Comparison of ENCODE assay signal across 1 cellular context in genomic region chr20:38805502-38805957, GRCh38.
TF ChIP-seq lines count a peak whose summit lies in the region.

PPP1R16B (plus strand) TSS chr20:38805697; CDS start chr20:38835926, 30,229 bp downstream.

TF ChIP-seq in K562, 482 proteins besides CTCF, POLR2A, EP300 and RAD21 (continued from another document):
- TF ChIP-seq MAFK (IDR thresholded peaks at IDR 0.05; ENCODE audit: low read length) (no peak), NRF1 (conservative IDR thresholded peaks at IDR 0.05 in 1 of 2, IDR thresholded peaks at IDR 0.05 in 1 of 2) (0 out of 4 replicates have a peak, but pooled peaks of 1 of the 2 experiments have one; percentile 12), NCOA6 (IDR thresholded peaks at IDR 0.05) (no peak), GABPA (tag; conservative IDR thresholded peaks at IDR 0.05; ENCODE audit: low read depth) (0 out of 2 replicates have a peak, but pooled peaks have one; percentile 0), PTBP1 (IDR thresholded peaks at IDR 0.05; ENCODE audit: low read depth, low read length) (no peak), POLR2H (tag; IDR thresholded peaks at IDR 0.05; ENCODE audit: low read depth) (peak; percentile 45; the same call in 1 of the 2 replicates), ZFX (CRISPR knock-in tag; IDR thresholded peaks at IDR 0.05) (peak; percentile 49; the same call in 1 of the 2 replicates), POLR2G (IDR thresholded peaks at IDR 0.05; ENCODE audit: low read depth, low read length) (peak; percentile 94), SUPT5H (IDR thresholded peaks at IDR 0.05) (peak; percentile 61; the same call in 1 of the 2 replicates), TCF3 (CRISPR knock-in tag; IDR thresholded peaks at IDR 0.05) (0 out of 2 replicates have a peak, but pooled peaks have one; percentile 2), KDM5B (IDR thresholded peaks at IDR 0.05; ENCODE audit: insufficient replicate concordance, low read depth, low read length) (peak; percentile 51), KAT7 (CRISPR knock-in tag; IDR thresholded peaks at IDR 0.05; ENCODE audit: borderline replicate concordance) (peak; percentile 81; the same call in 1 of the 2 replicates), NR2C2 (CRISPR knock-in tag; IDR thresholded peaks at IDR 0.05) (no peak), NR2C2 (tag; IDR thresholded peaks at IDR 0.05) (0 out of 2 replicates have a peak, but pooled peaks have one; percentile 2), GATAD2A (IDR thresholded peaks at IDR 0.05) (no peak), TBP (optimal IDR thresholded peaks at IDR 0.05; ENCODE audit: low read depth, low read length) (peak; percentile 19), CBX1 (IDR thresholded peaks at IDR 0.05; ENCODE audit: low read depth) (no peak), POLR2B (IDR thresholded peaks at IDR 0.05; ENCODE audit: low read depth, partially characterized antibody) (peak; percentile 55), PHF8 (IDR thresholded peaks at IDR 0.05; ENCODE audit: borderline replicate concordance, low read length) (peak; percentile 62; the same call in 1 of the 2 replicates), TAF1 (IDR thresholded peaks at IDR 0.05; ENCODE audit: control insufficient read depth, extremely low read depth, insufficient read depth, low read length, severe bottlenecking) (peak; percentile 59)
- TF ChIP-seq, protein P1, sequence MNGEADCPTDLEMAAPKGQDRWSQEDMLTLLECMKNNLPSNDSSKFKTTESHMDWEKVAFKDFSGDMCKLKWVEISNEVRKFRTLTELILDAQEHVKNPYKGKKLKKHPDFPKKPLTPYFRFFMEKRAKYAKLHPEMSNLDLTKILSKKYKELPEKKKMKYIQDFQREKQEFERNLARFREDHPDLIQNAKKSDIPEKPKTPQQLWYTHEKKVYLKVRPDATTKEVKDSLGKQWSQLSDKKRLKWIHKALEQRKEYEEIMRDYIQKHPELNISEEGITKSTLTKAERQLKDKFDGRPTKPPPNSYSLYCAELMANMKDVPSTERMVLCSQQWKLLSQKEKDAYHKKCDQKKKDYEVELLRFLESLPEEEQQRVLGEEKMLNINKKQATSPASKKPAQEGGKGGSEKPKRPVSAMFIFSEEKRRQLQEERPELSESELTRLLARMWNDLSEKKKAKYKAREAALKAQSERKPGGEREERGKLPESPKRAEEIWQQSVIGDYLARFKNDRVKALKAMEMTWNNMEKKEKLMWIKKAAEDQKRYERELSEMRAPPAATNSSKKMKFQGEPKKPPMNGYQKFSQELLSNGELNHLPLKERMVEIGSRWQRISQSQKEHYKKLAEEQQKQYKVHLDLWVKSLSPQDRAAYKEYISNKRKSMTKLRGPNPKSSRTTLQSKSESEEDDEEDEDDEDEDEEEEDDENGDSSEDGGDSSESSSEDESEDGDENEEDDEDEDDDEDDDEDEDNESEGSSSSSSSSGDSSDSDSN (IDR thresholded peaks at IDR 0.05; ENCODE audit: borderline replicate concordance in 1 of 2, low read depth in 2 of 2, low read length in 2 of 2) = peak in 1 of 2 experiments; percentile 43; a peak in 1 of 4 replicates
